ENCODE assay signal across 1 cellular context in the genomic region with DNA sequence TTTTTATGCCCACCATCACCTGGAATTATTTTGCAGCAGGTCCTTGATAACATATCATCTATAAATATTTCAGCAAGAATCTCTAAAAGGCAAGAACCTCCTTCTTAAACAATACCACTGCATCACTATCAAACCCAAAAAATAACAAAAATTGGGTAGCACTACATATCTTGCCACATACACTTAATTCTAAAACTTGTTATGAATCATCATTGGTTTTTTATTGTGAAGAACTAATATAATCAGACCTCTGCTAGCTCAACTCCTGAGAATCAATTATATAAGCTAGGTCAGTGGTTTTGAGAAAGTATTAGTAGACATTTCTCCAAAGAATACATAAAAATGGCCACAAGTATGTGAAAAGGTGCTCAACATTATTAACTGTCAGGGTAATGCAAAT.
TF ChIP-seq lines count a peak whose summit lies in the region.

No MANE protein-coding gene starts in this region.

TF ChIP-seq in GM23338, 12 proteins besides CTCF, POLR2A, EP300 and RAD21 (continued from another document):
- TF ChIP-seq, protein P1, sequence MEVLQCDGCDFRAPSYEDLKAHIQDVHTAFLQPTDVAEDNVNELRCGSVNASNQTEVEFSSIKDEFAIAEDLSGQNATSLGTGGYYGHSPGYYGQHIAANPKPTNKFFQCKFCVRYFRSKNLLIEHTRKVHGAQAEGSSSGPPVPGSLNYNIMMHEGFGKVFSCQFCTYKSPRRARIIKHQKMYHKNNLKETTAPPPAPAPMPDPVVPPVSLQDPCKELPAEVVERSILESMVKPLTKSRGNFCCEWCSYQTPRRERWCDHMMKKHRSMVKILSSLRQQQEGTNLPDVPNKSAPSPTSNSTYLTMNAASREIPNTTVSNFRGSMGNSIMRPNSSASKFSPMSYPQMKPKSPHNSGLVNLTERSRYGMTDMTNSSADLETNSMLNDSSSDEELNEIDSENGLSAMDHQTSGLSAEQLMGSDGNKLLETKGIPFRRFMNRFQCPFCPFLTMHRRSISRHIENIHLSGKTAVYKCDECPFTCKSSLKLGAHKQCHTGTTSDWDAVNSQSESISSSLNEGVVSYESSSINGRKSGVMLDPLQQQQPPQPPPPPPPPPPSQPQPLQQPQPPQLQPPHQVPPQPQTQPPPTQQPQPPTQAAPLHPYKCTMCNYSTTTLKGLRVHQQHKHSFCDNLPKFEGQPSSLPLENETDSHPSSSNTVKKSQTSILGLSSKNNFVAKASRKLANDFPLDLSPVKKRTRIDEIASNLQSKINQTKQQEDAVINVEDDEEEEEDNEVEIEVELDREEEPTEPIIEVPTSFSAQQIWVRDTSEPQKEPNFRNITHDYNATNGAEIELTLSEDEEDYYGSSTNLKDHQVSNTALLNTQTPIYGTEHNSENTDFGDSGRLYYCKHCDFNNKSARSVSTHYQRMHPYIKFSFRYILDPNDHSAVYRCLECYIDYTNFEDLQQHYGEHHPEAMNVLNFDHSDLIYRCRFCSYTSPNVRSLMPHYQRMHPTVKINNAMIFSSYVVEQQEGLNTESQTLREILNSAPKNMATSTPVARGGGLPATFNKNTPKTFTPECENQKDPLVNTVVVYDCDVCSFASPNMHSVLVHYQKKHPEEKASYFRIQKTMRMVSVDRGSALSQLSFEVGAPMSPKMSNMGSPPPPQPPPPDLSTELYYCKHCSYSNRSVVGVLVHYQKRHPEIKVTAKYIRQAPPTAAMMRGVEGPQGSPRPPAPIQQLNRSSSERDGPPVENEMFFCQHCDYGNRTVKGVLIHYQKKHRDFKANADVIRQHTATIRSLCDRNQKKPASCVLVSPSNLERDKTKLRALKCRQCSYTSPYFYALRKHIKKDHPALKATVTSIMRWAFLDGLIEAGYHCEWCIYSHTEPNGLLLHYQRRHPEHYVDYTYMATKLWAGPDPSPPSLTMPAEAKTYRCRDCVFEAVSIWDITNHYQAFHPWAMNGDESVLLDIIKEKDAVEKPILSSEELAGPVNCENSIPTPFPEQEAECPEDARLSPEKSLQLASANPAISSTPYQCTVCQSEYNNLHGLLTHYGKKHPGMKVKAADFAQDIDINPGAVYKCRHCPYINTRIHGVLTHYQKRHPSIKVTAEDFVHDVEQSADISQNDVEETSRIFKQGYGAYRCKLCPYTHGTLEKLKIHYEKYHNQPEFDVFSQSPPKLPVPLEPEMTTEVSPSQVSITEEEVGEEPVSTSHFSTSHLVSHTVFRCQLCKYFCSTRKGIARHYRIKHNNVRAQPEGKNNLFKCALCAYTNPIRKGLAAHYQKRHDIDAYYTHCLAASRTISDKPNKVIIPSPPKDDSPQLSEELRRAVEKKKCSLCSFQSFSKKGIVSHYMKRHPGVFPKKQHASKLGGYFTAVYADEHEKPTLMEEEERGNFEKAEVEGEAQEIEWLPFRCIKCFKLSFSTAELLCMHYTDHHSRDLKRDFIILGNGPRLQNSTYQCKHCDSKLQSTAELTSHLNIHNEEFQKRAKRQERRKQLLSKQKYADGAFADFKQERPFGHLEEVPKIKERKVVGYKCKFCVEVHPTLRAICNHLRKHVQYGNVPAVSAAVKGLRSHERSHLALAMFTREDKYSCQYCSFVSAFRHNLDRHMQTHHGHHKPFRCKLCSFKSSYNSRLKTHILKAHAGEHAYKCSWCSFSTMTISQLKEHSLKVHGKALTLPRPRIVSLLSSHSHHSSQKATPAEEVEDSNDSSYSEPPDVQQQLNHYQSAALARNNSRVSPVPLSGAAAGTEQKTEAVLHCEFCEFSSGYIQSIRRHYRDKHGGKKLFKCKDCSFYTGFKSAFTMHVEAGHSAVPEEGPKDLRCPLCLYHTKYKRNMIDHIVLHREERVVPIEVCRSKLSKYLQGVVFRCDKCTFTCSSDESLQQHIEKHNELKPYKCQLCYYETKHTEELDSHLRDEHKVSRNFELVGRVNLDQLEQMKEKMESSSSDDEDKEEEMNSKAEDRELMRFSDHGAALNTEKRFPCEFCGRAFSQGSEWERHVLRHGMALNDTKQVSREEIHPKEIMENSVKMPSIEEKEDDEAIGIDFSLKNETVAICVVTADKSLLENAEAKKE (CRISPR knock-in tag; IDR thresholded peaks at IDR 0.05) = no peak
- TF ChIP-seq CREB1 (CRISPR knock-in tag; IDR thresholded peaks at IDR 0.05; ENCODE audit: low read depth) (no peak), STAT1 (IDR thresholded peaks at IDR 0.05; ENCODE audit: unreplicated experiment) (no peak), ZNF331 (CRISPR knock-in tag; IDR thresholded peaks at IDR 0.05; ENCODE audit: low read depth) (no peak), EZH2 (IDR thresholded peaks at IDR 0.05; ENCODE audit: low read depth, unreplicated experiment) (no peak)
- TF ChIP-seq, protein P2, sequence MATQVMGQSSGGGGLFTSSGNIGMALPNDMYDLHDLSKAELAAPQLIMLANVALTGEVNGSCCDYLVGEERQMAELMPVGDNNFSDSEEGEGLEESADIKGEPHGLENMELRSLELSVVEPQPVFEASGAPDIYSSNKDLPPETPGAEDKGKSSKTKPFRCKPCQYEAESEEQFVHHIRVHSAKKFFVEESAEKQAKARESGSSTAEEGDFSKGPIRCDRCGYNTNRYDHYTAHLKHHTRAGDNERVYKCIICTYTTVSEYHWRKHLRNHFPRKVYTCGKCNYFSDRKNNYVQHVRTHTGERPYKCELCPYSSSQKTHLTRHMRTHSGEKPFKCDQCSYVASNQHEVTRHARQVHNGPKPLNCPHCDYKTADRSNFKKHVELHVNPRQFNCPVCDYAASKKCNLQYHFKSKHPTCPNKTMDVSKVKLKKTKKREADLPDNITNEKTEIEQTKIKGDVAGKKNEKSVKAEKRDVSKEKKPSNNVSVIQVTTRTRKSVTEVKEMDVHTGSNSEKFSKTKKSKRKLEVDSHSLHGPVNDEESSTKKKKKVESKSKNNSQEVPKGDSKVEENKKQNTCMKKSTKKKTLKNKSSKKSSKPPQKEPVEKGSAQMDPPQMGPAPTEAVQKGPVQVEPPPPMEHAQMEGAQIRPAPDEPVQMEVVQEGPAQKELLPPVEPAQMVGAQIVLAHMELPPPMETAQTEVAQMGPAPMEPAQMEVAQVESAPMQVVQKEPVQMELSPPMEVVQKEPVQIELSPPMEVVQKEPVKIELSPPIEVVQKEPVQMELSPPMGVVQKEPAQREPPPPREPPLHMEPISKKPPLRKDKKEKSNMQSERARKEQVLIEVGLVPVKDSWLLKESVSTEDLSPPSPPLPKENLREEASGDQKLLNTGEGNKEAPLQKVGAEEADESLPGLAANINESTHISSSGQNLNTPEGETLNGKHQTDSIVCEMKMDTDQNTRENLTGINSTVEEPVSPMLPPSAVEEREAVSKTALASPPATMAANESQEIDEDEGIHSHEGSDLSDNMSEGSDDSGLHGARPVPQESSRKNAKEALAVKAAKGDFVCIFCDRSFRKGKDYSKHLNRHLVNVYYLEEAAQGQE (IDR thresholded peaks at IDR 0.05; ENCODE audit: unreplicated experiment) = no peak
TF ChIP-seq in GM23338: peak in this region for 0.
